8 cellular contexts compared by ENCODE assay signal in the genomic region with DNA sequence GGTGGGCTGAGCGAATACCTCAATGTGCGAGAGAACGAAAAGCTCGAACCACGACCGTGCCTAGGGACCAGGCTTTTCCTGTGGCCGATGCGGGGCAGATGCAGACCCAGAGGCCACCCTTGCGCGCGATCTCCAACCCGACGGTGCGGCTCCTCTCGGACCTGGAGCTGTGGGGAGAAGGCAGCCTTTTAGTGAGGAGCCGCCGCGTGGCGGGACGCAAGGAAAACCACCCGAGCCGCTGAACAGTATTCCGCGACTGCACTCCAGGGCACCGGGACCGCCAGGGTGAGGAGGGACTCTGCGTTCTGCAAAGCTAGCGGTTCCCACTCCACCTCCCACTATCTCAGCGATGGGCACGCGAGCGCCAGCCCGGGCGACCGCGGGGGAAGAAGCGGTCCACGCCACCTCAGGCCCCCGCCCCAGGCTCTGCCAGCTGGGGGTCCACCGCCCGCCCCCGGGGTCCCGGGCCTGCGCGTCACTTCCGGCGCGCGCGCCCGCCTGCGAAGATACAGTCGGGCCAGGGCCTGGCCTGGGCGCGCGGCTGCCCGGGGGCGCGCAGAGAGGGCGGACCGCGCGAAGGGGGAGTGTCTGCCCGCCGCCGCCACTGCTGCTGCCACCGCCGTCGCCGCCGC.
DNase-seq lines count a peak whose midpoint lies in the region; ATAC-seq, FAIRE-seq and TF ChIP-seq lines count a peak whose summit lies in the region.

No MANE protein-coding gene starts in this region.

- ATAC-seq in GM18519 (IDR thresholded peaks at IDR 0.05; ENCODE audit: low FRiP score, unreplicated experiment) (peak; percentile 78), HG03039 (IDR thresholded peaks at IDR 0.05; ENCODE audit: unreplicated experiment) (peak; percentile 96), activated B cell treated with CpG ODN at 0.5 μM for 24 hours (ENCODE audit: low read depth) (peak; percentile 90)

- no peaks in the 10 kb centered on the region for H3K4me1 ChIP-seq in keratinocyte (ENCODE audit: control insufficient read depth, extremely low read depth, insufficient read depth, low read length)

- H3K4me1 Mint-ChIP-seq in activated B cell treated with CpG ODN at 0.5 μM for 24 hours = peaks cover 11% of the 10 kb centered on the region

- no peaks in the 10 kb centered on the region for H3K9me3 ChIP-seq in keratinocyte (ENCODE audit: control insufficient read depth, low read depth, low read length)

- dilution Hi-C loops in keratinocyte (cut with MboI; ENCODE audit: extremely low pct_ligation_motif_present, low sequenced_read_pairs) = no loop called here

- CTCF ChIA-PET in activated B cell treated with CpG ODN at 0.5 μM for 24 hours (lab: Charles Lee) = no interaction called here

- no peaks in the 10 kb centered on the region for H3K9me1 ChIP-seq in keratinocyte (ENCODE audit: control insufficient read depth, extremely low read depth, insufficient read depth, low read length)

- no peak for FAIRE-seq in keratinocyte (lab: Jason Lieb, UNC)

- DNase-seq in A172 (ENCODE audit: low spot score) (peak; percentile 39), NCI-H2171 (lab: John Stamatoyannopoulos, UW) (peak; percentile 87), activated B cell treated with CpG ODN at 0.5 μM for 24 hours (peak; percentile 80), caudate nucleus (lab: John Stamatoyannopoulos, UW) (peak in 59 of 61 donors; percentile 17 to 92 (median 79)), keratinocyte (ENCODE audit: low read depth, low spot score) (no peak)
- peak; percentile 34 to 56 (median 45) for DNase-seq in stimulated activated CD4-positive, alpha-beta T cell treated with anti-CD3 and anti-CD28 coated beads, Interleukin-12 subunit alpha, Interleukin-12 subunit beta, amount 100 ng/mL, for 48 hours (ENCODE audit: low read depth in 2 of 3, low spot score in 1 of 3)

- no peaks in the 10 kb centered on the region for H3K36me3 Mint-ChIP-seq in activated B cell treated with CpG ODN at 0.5 μM for 24 hours (ENCODE audit: low read depth)

- H3K79me2 ChIP-seq in keratinocyte (ENCODE audit: control insufficient read depth, insufficient read depth, low read length) = peaks cover 8% of the 10 kb centered on the region

- peak overlapping the region; percentile 98 for H2AFZ ChIP-seq in keratinocyte (ENCODE audit: control insufficient read depth, low read length)

- H3K4me3 ChIP-seq in keratinocyte (ENCODE audit: control insufficient read depth in 2 of 3, extremely low read depth in 1 of 3, insufficient read depth in 2 of 3, low read depth in 1 of 3, low read length in 3 of 3) = peak overlapping the region; percentile 58 to 86 (median 63)

- H3K36me3 ChIP-seq in keratinocyte (ENCODE audit: control insufficient read depth in 2 of 2, extremely low read depth in 1 of 2, insufficient read depth in 2 of 2, low read length in 2 of 2) = no peaks in the 10 kb centered on the region

- H3K4me2 ChIP-seq in keratinocyte (ENCODE audit: control insufficient read depth, extremely low read depth, insufficient read depth, low read depth, low read length) = peak overlapping the region; percentile 72

- intact Hi-C loops in activated B cell treated with CpG ODN at 0.5 μM for 24 hours (cut with micrococcal nuclease) = loop anchor here (1.0 to 10.0 kb wide), 10 partner anchors 13 to 1200 kb away; partner anchors contain the start of genes BCL10, CTBS, GNG5 and SPATA1

- H3K27ac Mint-ChIP-seq in activated B cell treated with CpG ODN at 0.5 μM for 24 hours = peak overlapping the region; percentile 75

- H3K4me3 Mint-ChIP-seq in activated B cell treated with CpG ODN at 0.5 μM for 24 hours = peak overlapping the region; percentile 91

- H3K27me3 Mint-ChIP-seq in activated B cell treated with CpG ODN at 0.5 μM for 24 hours = no peaks in the 10 kb centered on the region

- H3K27me3 ChIP-seq in keratinocyte (ENCODE audit: control insufficient read depth, extremely low read depth, insufficient read depth, low read length) = no peaks in the 10 kb centered on the region

- no peaks in the 10 kb centered on the region for H4K20me1 ChIP-seq in keratinocyte (ENCODE audit: control insufficient read depth, extremely low read depth, insufficient read depth, low read length)

- TF ChIP-seq CTCF in activated B cell treated with CpG ODN at 0.5 μM for 24 hours (IDR thresholded peaks at IDR 0.05) (no peak), keratinocyte (optimal IDR thresholded peaks at IDR 0.05 in 1 of 3, IDR thresholded peaks at IDR 0.05 in 1 of 3, conservative IDR thresholded peaks at IDR 0.05 in 1 of 3; ENCODE audit: extremely low read depth in 1 of 3, insufficient read depth in 2 of 3, low read length in 3 of 3) (no peak)

- H3K9ac ChIP-seq in keratinocyte (ENCODE audit: control insufficient read depth, extremely low read depth, insufficient read depth, low read length) = peak overlapping the region; percentile 78

- H3K9me3 Mint-ChIP-seq in activated B cell treated with CpG ODN at 0.5 μM for 24 hours = no peaks in the 10 kb centered on the region

- H3K27ac ChIP-seq in caudate nucleus (ENCODE audit: low read depth, low read length) = peak overlapping the region; percentile 92
- peak overlapping the region; percentile 36 for H3K27ac ChIP-seq in keratinocyte (ENCODE audit: control insufficient read depth, insufficient read depth, low read length)

- POLR2A ChIA-PET in activated B cell treated with CpG ODN at 0.5 μM for 24 hours (lab: Charles Lee) = interaction anchor here (0.6 to 1.4 kb wide), 4 partner anchors 10 to 68 kb away, joined by 3 to 4 read pairs (median 3); no protein-coding TSS in a partner anchor
